In genomic region chr6:73134588-73134987, GRCh38 we compare ENCODE assay signal across 9 cellular contexts.
DNase-seq lines count a peak whose midpoint lies in the region; ATAC-seq lines count a peak whose summit lies in the region.
"Had no signal": no experiment of that assay in that cellular context is flagged by ENCODE, and none has a peak within 500 bp of the region (broad histone marks: within the 10 kb centered on the region; RNA-seq: fewer than 3 reads in every experiment).

No MANE protein-coding gene starts in this region.

- H3K27ac ChIP-seq in SJCRH30: no peak overlapping the region

- peaks cover 13% of the 10 kb centered on the region for H3K36me3 Mint-ChIP-seq in activated naive CD4-positive, alpha-beta T cell treated with anti-CD3 and anti-CD28 coated beads for 36 hours (ENCODE audit: low read depth)

- H3K4me1 ChIP-seq in SJCRH30: no peaks in the 10 kb centered on the region

- no peaks in the 10 kb centered on the region for H3K9me3 Mint-ChIP-seq in activated naive CD4-positive, alpha-beta T cell treated with anti-CD3 and anti-CD28 coated beads for 36 hours
- H3K9me3 Mint-ChIP-seq: activated naive CD4-positive, alpha-beta T cell treated with anti-CD3 and anti-CD28 coated beads, Interleukin-2, amount 50 U/mL, for 24 hours had no signal

- intact Hi-C loops in activated naive CD4-positive, alpha-beta T cell treated with anti-CD3 and anti-CD28 coated beads for 36 hours (cut with micrococcal nuclease): loop anchor here (5.0 kb wide), 1 partner anchor 307 kb away; no protein-coding TSS in a partner anchor

- no peak overlapping the region for H3K27ac Mint-ChIP-seq in activated naive CD4-positive, alpha-beta T cell treated with anti-CD3 and anti-CD28 coated beads for 36 hours
- H3K27ac Mint-ChIP-seq: activated naive CD4-positive, alpha-beta T cell treated with anti-CD3 and anti-CD28 coated beads, Interleukin-2, amount 50 U/mL, for 24 hours had no signal

- H3K27me3 Mint-ChIP-seq in activated naive CD4-positive, alpha-beta T cell treated with anti-CD3 and anti-CD28 coated beads for 36 hours (ENCODE audit: low read depth): no peaks in the 10 kb centered on the region
- H3K27me3 Mint-ChIP-seq: activated naive CD4-positive, alpha-beta T cell treated with anti-CD3 and anti-CD28 coated beads, Interleukin-2, amount 50 U/mL, for 24 hours had no signal

- peaks cover 4% of the 10 kb centered on the region for H3K4me1 Mint-ChIP-seq in activated naive CD4-positive, alpha-beta T cell treated with anti-CD3 and anti-CD28 coated beads for 36 hours (ENCODE audit: low read depth)

- H3K9me3 ChIP-seq in SJCRH30 (replicated peaks): no peaks in the 10 kb centered on the region; the same call in 1 of the 2 replicates

- H3K4me3 ChIP-seq in SJCRH30: no peak overlapping the region

- ATAC-seq in stimulated activated naive CD8-positive, alpha-beta T cell treated with anti-CD3 and anti-CD28 coated beads, Interleukin-15, Interleukin-2, amounts not matched to agents 100 U/mL and 50 U/mL, for 24 hours: no peak

- peak; percentile 44 for DNase-seq in activated naive CD4-positive, alpha-beta T cell treated with anti-CD3 and anti-CD28 coated beads for 36 hours
- DNase-seq in activated naive CD4-positive, alpha-beta T cell treated with Interleukin-2 at 50 U/mL for 16 hours: no peak
- peak; percentile 29 to 36 for DNase-seq in SJCRH30
- peak; percentile 72 for DNase-seq in iPS DF 19.7 (ENCODE audit: low read depth, low spot score)
- peak; percentile 52 for DNase-seq in stimulated activated naive CD8-positive, alpha-beta T cell treated with anti-CD3 and anti-CD28 coated beads, Interleukin-15, Interleukin-2, amounts not matched to agents 100 U/mL and 50 U/mL, for 24 hours
- DNase-seq in NOMO-1 treated with DMSO at 0.1 percent for 48 hours (lab: John Stamatoyannopoulos, UW; ENCODE audit: unreplicated experiment): no peak
- no peak for DNase-seq in NCI-H1105 (lab: John Stamatoyannopoulos, UW)
- DNase-seq in CD1c-positive myeloid dendritic cell (ENCODE audit: extremely low spot score): no peak

- no peaks in the 10 kb centered on the region for H3K27me3 ChIP-seq in SJCRH30

- H3K4me3 Mint-ChIP-seq in activated naive CD4-positive, alpha-beta T cell treated with anti-CD3 and anti-CD28 coated beads for 36 hours: no peak overlapping the region
- H3K4me3 Mint-ChIP-seq: activated naive CD4-positive, alpha-beta T cell treated with anti-CD3 and anti-CD28 coated beads, Interleukin-2, amount 50 U/mL, for 24 hours had no signal

- H3K36me3 ChIP-seq in SJCRH30: no peaks in the 10 kb centered on the region

- CTCF ChIA-PET in activated naive CD4-positive, alpha-beta T cell treated with anti-CD3 and anti-CD28 coated beads for 36 hours (lab: Charles Lee): interaction anchor here (0.6 to 9.1 kb wide), 5 partner anchors 10 to 723 kb away, joined by 3 to 138 read pairs (median 5); no protein-coding TSS in a partner anchor

Comparison
In these comparisons a context has a peak if more than half of its experiments do, and no peak if none do; other contexts are left out.
1. DNase-seq: peak in activated naive CD4-positive, alpha-beta T cell treated with anti-CD3 and anti-CD28 coated beads for 36 hours (single experiment), SJCRH30 (2 of 2), iPS DF 19.7 (single experiment) and stimulated activated naive CD8-positive, alpha-beta T cell treated with anti-CD3 and anti-CD28 coated beads, Interleukin-15, Interleukin-2, amounts not matched to agents 100 U/mL and 50 U/mL, for 24 hours (single experiment); none in activated naive CD4-positive, alpha-beta T cell treated with Interleukin-2 at 50 U/mL for 16 hours (single experiment), NOMO-1 treated with DMSO at 0.1 percent for 48 hours (single experiment), NCI-H1105 (single experiment) and CD1c-positive myeloid dendritic cell (single experiment).